In the genomic region with DNA sequence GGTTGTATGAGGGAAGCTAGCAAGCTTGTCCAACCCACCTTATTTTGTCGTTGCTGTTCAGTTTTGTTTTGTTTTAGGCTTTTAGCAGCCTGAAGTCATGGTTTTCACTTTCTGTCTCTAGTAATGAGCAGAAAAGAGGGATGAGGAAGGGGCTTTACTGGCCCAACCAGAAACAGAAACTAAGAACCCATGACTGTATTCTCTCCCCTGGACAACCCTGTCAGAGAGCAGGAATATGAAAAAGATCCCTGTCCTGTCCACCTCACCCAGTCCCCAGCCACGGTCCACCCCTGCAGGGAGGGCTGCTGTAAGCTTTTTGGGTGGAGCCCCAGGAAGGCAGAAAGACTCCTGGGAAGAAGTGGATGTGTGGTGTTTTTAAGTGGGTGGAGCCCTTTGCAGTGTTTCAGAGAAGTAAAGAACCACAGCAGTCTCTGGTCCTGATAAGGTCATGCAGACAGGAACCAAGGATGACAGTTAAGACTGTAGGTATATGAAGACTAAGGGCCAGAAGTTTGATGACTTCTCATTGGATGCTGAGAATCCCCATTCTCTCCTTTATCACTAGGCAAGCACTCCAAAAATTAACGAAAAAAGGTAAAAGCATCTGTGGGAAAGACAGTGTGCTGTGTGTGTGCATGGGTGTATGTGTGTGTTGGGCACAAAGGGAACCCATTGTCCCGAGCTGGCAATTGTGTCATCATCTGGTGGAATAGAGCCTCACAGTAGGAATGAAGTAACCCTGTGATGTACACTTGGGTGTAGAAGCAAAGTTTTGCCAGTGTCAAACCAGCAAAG, we compare ENCODE assay signal across 8 cellular contexts. TPM values are rescaled to one million over a fixed set of nuclear protein-coding genes. Genes with fewer than 3 reads are reported as not detected.
DNase-seq lines count a peak whose midpoint lies in the region; ATAC-seq, FAIRE-seq and TF ChIP-seq lines count a peak whose summit lies in the region.

No MANE protein-coding gene starts in this region.

- intact Hi-C loops in thyroid gland (cut with DNase I): loop anchor here (10.0 kb wide), 1 partner anchor 519 kb away; no protein-coding TSS in a partner anchor

- ATAC-seq in GM18502 (IDR thresholded peaks at IDR 0.05; ENCODE audit: poor library complexity, unreplicated experiment): peak; percentile 77
- ATAC-seq in GM21717 (IDR thresholded peaks at IDR 0.05; ENCODE audit: unreplicated experiment): peak; percentile 78

- H3K4me1 ChIP-seq in thyroid gland: no peaks in the 10 kb centered on the region

- TF ChIP-seq POLR2A in thyroid gland (IDR thresholded peaks at IDR 0.05): no peak

- no peak for FAIRE-seq in urothelium cell line (lab: Jason Lieb, UNC)

- TF ChIP-seq CTCF in thyroid gland (IDR thresholded peaks at IDR 0.05): no peak

- DNase-seq in M059J (ENCODE audit: low read depth): peak; percentile 49
- DNase-seq in medulla oblongata (ENCODE audit: extremely low spot score): peak; percentile 36
- DNase-seq in thyroid gland: no peak
- no peak for DNase-seq in activated effector memory CD4-positive, alpha-beta T cell treated with Interleukin-2 at 50 U/mL for 16 hours
- DNase-seq in urothelium cell line (ENCODE audit: low spot score): no peak
- no peak for DNase-seq in cerebellar nuclear complex (lab: John Stamatoyannopoulos, UW)

- no peak overlapping the region for H3K4me3 ChIP-seq in thyroid gland (replicated peaks in 1 of 3)

- H3K27ac ChIP-seq in thyroid gland: no peak overlapping the region

- WGBS in thyroid gland, 2 donors: 33 to 57% methylated on average over 4 of the region's 4 CpGs

- no peaks in the 10 kb centered on the region for H3K9me3 ChIP-seq in thyroid gland

- no peaks in the 10 kb centered on the region for H3K36me3 ChIP-seq in thyroid gland

- no peaks in the 10 kb centered on the region for H3K27me3 ChIP-seq in thyroid gland

RNA-seq across cellular contexts. Expression of a gene that starts 13.8 kb away (rescaled TPM):
- total RNA-seq in M059J (2014; rRNA removed; shearing (Covaris generic)): 76.2 and 89.5 TPM in 2 replicates
- 10 to 100 TPM; 49.4 to 68.7 (median 56.9) TPM for total RNA-seq in thyroid gland

RNA-seq across cellular contexts. Expression of a gene that starts 14.0 kb away (rescaled TPM):
- 306 and 309 TPM in 2 replicates for total RNA-seq in M059J (2014; rRNA removed; shearing (Covaris generic))
- 10 to 100 TPM; 42.2 to 71.2 (median 63.8) TPM for total RNA-seq in thyroid gland

RNA-seq across cellular contexts. Expression of a gene that starts 34.1 kb away (rescaled TPM):
- 8.2 and 15.5 TPM in 2 replicates for total RNA-seq in M059J (2014; rRNA removed; shearing (Covaris generic))
- 10 to 100 TPM; 12.5 to 18.9 (median 14.9) TPM for total RNA-seq in thyroid gland

Comparison
In these comparisons a context has a peak if more than half of its experiments do, and no peak if none do; other contexts are left out.
1. DNase-seq: peak in M059J (single experiment) and medulla oblongata (single experiment); none in thyroid gland (0 of 2), activated effector memory CD4-positive, alpha-beta T cell treated with Interleukin-2 at 50 U/mL for 16 hours (single experiment), urothelium cell line (single experiment) and cerebellar nuclear complex (0 of 2).